ENCODE assay signal across 2 cellular contexts in genomic region chr12:45269407-45269741, GRCh38.
TF ChIP-seq lines count a peak whose summit lies in the region.

No MANE protein-coding gene starts in this region.

TF ChIP-seq in SK-N-SH, 30 proteins besides CTCF, POLR2A, EP300 and RAD21 (continued from another document):
- no peak for TF ChIP-seq ZBTB33 (IDR thresholded peaks at IDR 0.05; ENCODE audit: borderline replicate concordance, low read depth)
- TF ChIP-seq TAF1 (IDR thresholded peaks at IDR 0.05; ENCODE audit: borderline replicate concordance, low read depth, low read length) = no peak
- no peak for TF ChIP-seq RXRA (IDR thresholded peaks at IDR 0.05; ENCODE audit: borderline replicate concordance, low read depth)
- no peak for TF ChIP-seq USF1 (IDR thresholded peaks at IDR 0.05; ENCODE audit: borderline replicate concordance, low read depth)
- no peak for TF ChIP-seq MAX (IDR thresholded peaks at IDR 0.05; ENCODE audit: low read depth)
- TF ChIP-seq EZH2phosphoT487 (IDR thresholded peaks at IDR 0.05; ENCODE audit: borderline replicate concordance, low read depth) = no peak
- no peak for TF ChIP-seq RCOR1 (IDR thresholded peaks at IDR 0.05; ENCODE audit: low read length)
- TF ChIP-seq YY1 (IDR thresholded peaks at IDR 0.05; ENCODE audit: low read depth) = no peak
- TF ChIP-seq SIN3A (IDR thresholded peaks at IDR 0.05; ENCODE audit: borderline replicate concordance, low read depth, low read length) = no peak
- no peak for TF ChIP-seq MEF2A (IDR thresholded peaks at IDR 0.05; ENCODE audit: borderline replicate concordance, low read depth)
- no peak for TF ChIP-seq CHD2 (IDR thresholded peaks at IDR 0.05; ENCODE audit: low read length, partially characterized antibody)
- TF ChIP-seq GATA2 (CRISPR knock-in tag; IDR thresholded peaks at IDR 0.05) = no peak
- TF ChIP-seq GABPA (IDR thresholded peaks at IDR 0.05; ENCODE audit: low read depth) = no peak
- TF ChIP-seq FOXM1 (IDR thresholded peaks at IDR 0.05; ENCODE audit: low read depth) = no peak
- no peak for TF ChIP-seq POLR2AphosphoS5 (IDR thresholded peaks at IDR 0.05; ENCODE audit: low read depth, low read length)
- TF ChIP-seq MXI1 (IDR thresholded peaks at IDR 0.05; ENCODE audit: low read depth, low read length) = no peak

TF ChIP-seq in SK-N-SH treated with all-trans-retinoic acid at 6 μM for 48 hours, 23 proteins besides CTCF, POLR2A, EP300 and RAD21 (continued from another document):
- no peak for TF ChIP-seq CSRNP3 (CRISPR knock-in tag; IDR thresholded peaks at IDR 0.05)
- no peak for TF ChIP-seq ARNTL (CRISPR knock-in tag; IDR thresholded peaks at IDR 0.05; ENCODE audit: borderline replicate concordance, low read depth)
- no peak for TF ChIP-seq CREB5 (CRISPR knock-in tag; IDR thresholded peaks at IDR 0.05; ENCODE audit: low read depth)
- TF ChIP-seq CSDC2 (CRISPR knock-in tag; IDR thresholded peaks at IDR 0.05) = no peak
- TF ChIP-seq ZFP3 (CRISPR knock-in tag; IDR thresholded peaks at IDR 0.05) = no peak
- TF ChIP-seq POU6F1 (CRISPR knock-in tag; IDR thresholded peaks at IDR 0.05; ENCODE audit: borderline replicate concordance, low read depth) = no peak
- no peak for TF ChIP-seq PPARA (CRISPR knock-in tag; IDR thresholded peaks at IDR 0.05; ENCODE audit: borderline replicate concordance)
- no peak for TF ChIP-seq TOX (CRISPR knock-in tag; IDR thresholded peaks at IDR 0.05; ENCODE audit: borderline replicate concordance)
- TF ChIP-seq ISL1 (CRISPR knock-in tag; IDR thresholded peaks at IDR 0.05) = no peak
- no peak for TF ChIP-seq GLIS3 (CRISPR knock-in tag; IDR thresholded peaks at IDR 0.05)
- TF ChIP-seq PATZ1 (CRISPR knock-in tag; IDR thresholded peaks at IDR 0.05; ENCODE audit: borderline replicate concordance) = no peak
- no peak for TF ChIP-seq ZNF565 (CRISPR knock-in tag; conservative IDR thresholded peaks at IDR 0.05; ENCODE audit: low read depth)
